Comparison of ENCODE assay signal across 8 cellular contexts in the genomic region with DNA sequence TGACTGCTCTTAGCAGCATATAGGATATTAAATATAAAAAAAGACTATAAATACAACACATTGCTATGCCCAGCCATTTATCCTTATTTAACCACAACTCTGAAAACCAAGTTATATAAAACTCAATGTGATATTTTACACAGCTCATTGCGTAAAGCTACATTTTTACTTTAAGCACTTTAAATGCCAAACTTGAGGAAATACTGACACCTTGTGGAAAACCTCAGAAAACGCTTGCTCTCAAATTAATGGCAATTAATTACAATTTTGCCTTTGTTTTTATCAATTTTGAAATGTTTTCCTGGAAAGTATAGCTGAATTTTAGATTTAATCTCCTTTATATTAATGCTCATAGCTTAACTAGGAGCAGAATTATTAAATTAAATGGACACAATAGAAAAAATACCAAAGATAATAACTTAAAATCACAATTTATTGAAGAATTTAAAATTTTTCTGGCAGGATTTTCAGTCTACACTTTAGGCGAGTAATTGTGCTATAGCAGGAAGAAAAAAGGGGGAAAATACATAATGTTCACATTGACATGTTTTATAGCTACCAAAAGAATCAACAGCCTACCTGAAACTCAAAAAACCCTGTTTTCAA. TPM values are rescaled to one million over a fixed set of nuclear protein-coding genes. Genes with fewer than 3 reads are reported as not detected.
DNase-seq lines count a peak whose midpoint lies in the region; ATAC-seq, FAIRE-seq and TF ChIP-seq lines count a peak whose summit lies in the region.
"Had no signal": no experiment of that assay in that cellular context is flagged by ENCODE, and none has a peak within 500 bp of the region (broad histone marks: within the 10 kb centered on the region; RNA-seq: fewer than 3 reads in every experiment).

No MANE protein-coding gene starts in this region.

- no peaks in the 10 kb centered on the region for H3K27me3 ChIP-seq in endothelial cell of umbilical vein (ENCODE audit: control insufficient read depth in 2 of 2, insufficient read depth in 2 of 2, low read length in 2 of 2)

- TF ChIP-seq CTCF in GM10248 (IDR thresholded peaks at IDR 0.05; ENCODE audit: control extremely low read depth, extremely low read depth, low read depth, missing control alignments) (peak; percentile 48), NB4 (IDR thresholded peaks at IDR 0.05; ENCODE audit: low read depth, low read length) (peak; percentile 37), endothelial cell of umbilical vein (IDR thresholded peaks at IDR 0.05; ENCODE audit: extremely low read depth in 1 of 2, insufficient read depth in 1 of 2, low read depth in 1 of 2, low read length in 2 of 2) (peak; percentile 31 to 41)

- DNase-seq in GM10248 (ENCODE audit: extremely low spot score): no peak
- peak; percentile 48 for DNase-seq in NB4 (ENCODE audit: low read depth)
- peak; percentile 28 for DNase-seq in endothelial cell of umbilical vein (ENCODE audit: low read depth, low spot score)
- peak; percentile 71 for DNase-seq in pons (ENCODE audit: low spot score)
- DNase-seq in activated CD8-positive, alpha-beta memory T cell treated with anti-CD3 and anti-CD28 coated beads, Interleukin-2, amount 50 U/mL, for 4 hours: no peak

- peak; percentile 65 for FAIRE-seq in endothelial cell of umbilical vein (lab: Jason Lieb, UNC)

- CTCF ChIA-PET in GM10248 (lab: Yijun Ruan, JAX): interaction anchor here (0.8 to 1.6 kb wide), 12 partner anchors 10 to 1927 kb away, joined by 3 to 10 read pairs (median 5); no protein-coding TSS in a partner anchor
- CTCF ChIA-PET in endothelial cell of umbilical vein (lab: Charles Lee): interaction anchor here (0.7 to 2.2 kb wide), 23 partner anchors 9 to 1960 kb away, joined by 3 to 41 read pairs (median 4); a partner anchor contains a TSS

- H3K36me3 ChIP-seq in endothelial cell of umbilical vein (ENCODE audit: control insufficient read depth in 2 of 2, extremely low read depth in 1 of 2, insufficient read depth in 2 of 2, low read length in 2 of 2): peaks cover 9 to 35% of the 10 kb centered on the region in 2 experiments

- H4K20me1 ChIP-seq in endothelial cell of umbilical vein (replicated peaks; ENCODE audit: control insufficient read depth, extremely low read depth, insufficient read depth, low read length): no peaks in the 10 kb centered on the region

- no peaks in the 10 kb centered on the region for H3K9me1 ChIP-seq in endothelial cell of umbilical vein (replicated peaks; ENCODE audit: control insufficient read depth, extremely low read depth, insufficient read depth, low read length)

- POLR2A ChIA-PET in GM10248 (lab: Yijun Ruan, JAX): no interaction called here
- POLR2A ChIA-PET in endothelial cell of umbilical vein (lab: Charles Lee): no interaction called here

- no peaks in the 10 kb centered on the region for H3K9me3 ChIP-seq in endothelial cell of umbilical vein (replicated peaks; ENCODE audit: control insufficient read depth, insufficient read depth, low read length)

- intact Hi-C loops in endothelial cell of umbilical vein (cut with micrococcal nuclease): loop anchor here (5.0 kb wide), 1 partner anchor 433 kb away; no protein-coding TSS in a partner anchor

- dilution Hi-C loops in endothelial cell of umbilical vein (cut with MboI; ENCODE audit: extremely low pct_ligation_motif_present, low sequenced_read_pairs): no loop called here

- no peak overlapping the region for H2AFZ ChIP-seq in endothelial cell of umbilical vein (ENCODE audit: low read depth, low read length)

- H3K4me3 ChIP-seq in NB4 (ENCODE audit: low read depth, low read length) (no peak overlapping the region), endothelial cell of umbilical vein (replicated peaks in 1 of 3; ENCODE audit: insufficient read depth in 1 of 3, low read depth in 1 of 3, low read length in 3 of 3) (no peak overlapping the region)

- no TSS peak for BruUV-seq in endothelial cell of umbilical vein (replicated peaks; lab: Mats Ljungman, UMichigan)

- no peak for TF ChIP-seq POLR2A in NB4 (IDR thresholded peaks at IDR 0.05; ENCODE audit: extremely low read depth, insufficient read length)
- no peak for TF ChIP-seq POLR2A in endothelial cell of umbilical vein (IDR thresholded peaks at IDR 0.05; ENCODE audit: low read depth, low read length)

- no peak overlapping the region for H3K4me2 ChIP-seq in endothelial cell of umbilical vein (ENCODE audit: insufficient read depth, low read length)

- H3K9ac ChIP-seq in endothelial cell of umbilical vein (replicated peaks; ENCODE audit: extremely low read depth, insufficient read depth, low read length): no peak overlapping the region

- no peaks in the 10 kb centered on the region for H3K4me1 ChIP-seq in endothelial cell of umbilical vein (ENCODE audit: control insufficient read depth, extremely low read depth, insufficient read depth, low read length)

- H3K79me2 ChIP-seq in endothelial cell of umbilical vein (ENCODE audit: control insufficient read depth, insufficient read depth, low read length): peaks cover 2% of the 10 kb centered on the region

- H3K27ac ChIP-seq in endothelial cell of umbilical vein (ENCODE audit: insufficient read depth, low read depth, low read length): no peak overlapping the region

- ATAC-seq in HG03565 (IDR thresholded peaks at IDR 0.05; ENCODE audit: unreplicated experiment): no peak
- no peak for ATAC-seq in HG03139 (IDR thresholded peaks at IDR 0.05; ENCODE audit: unreplicated experiment)

TF ChIP-seq in endothelial cell of umbilical vein, 7 proteins besides CTCF, POLR2A, EP300 and RAD21:
- TF ChIP-seq MYC (IDR thresholded peaks at IDR 0.05; ENCODE audit: low read depth, low read length) (no peak), JUN (IDR thresholded peaks at IDR 0.05; ENCODE audit: borderline replicate concordance, insufficient read depth, insufficient read length, low read depth) (no peak), GATA2 (IDR thresholded peaks at IDR 0.05; ENCODE audit: insufficient read depth, insufficient read length, low read depth, low read length) (no peak), FOS (IDR thresholded peaks at IDR 0.05; ENCODE audit: borderline replicate concordance, insufficient read depth, low read length) (no peak), EZH2 (IDR thresholded peaks at IDR 0.05; ENCODE audit: borderline replicate concordance, low read depth, low read length, severe bottlenecking) (no peak), POLR2AphosphoS5 (IDR thresholded peaks at IDR 0.05; ENCODE audit: insufficient read depth, low read depth, low read length) (no peak)
- TF ChIP-seq, protein P1, sequence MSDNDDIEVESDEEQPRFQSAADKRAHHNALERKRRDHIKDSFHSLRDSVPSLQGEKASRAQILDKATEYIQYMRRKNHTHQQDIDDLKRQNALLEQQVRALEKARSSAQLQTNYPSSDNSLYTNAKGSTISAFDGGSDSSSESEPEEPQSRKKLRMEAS (IDR thresholded peaks at IDR 0.05; ENCODE audit: insufficient read depth, insufficient read length): no peak

RNA-seq across cellular contexts. Expression of a gene that starts 25.2 kb away (rescaled TPM):
- total RNA-seq in endothelial cell of umbilical vein: 0.80 and 1.1 TPM in 2 replicates
- 0.80 and 0.99 TPM in 2 replicates for polyA plus RNA-seq in endothelial cell of umbilical vein
- 0.25 and 0.45 TPM in 2 replicates for polyA plus RNA-seq in endothelial cell of umbilical vein (2011; cell fraction: cytosol; rRNA removed)
- polyA plus RNA-seq in endothelial cell of umbilical vein (2011; cell fraction: nucleus; rRNA removed): 2.3 and 2.9 TPM in 2 replicates
- polyA plus RNA-seq in endothelial cell of umbilical vein (2012): not detected in 2 replicates
- 0.49 TPM in 1 of 2 replicates, not detected in the other for polyA minus RNA-seq in endothelial cell of umbilical vein
- polyA minus RNA-seq in endothelial cell of umbilical vein (2011; cell fraction: cytosol; rRNA and poly(A)+ RNA removed): not detected
- polyA minus RNA-seq in endothelial cell of umbilical vein (2011; cell fraction: nucleus; rRNA and poly(A)+ RNA removed): not detected in 2 replicates
- total RNA-seq: pulmonary artery endothelial cell had no signal

RNA-seq across cellular contexts. Expression of a gene that starts 51.9 kb away (rescaled TPM):
- 139 and 154 TPM in 2 replicates for total RNA-seq in endothelial cell of umbilical vein
- 11.5 and 16.9 TPM in 2 replicates for polyA plus RNA-seq in endothelial cell of umbilical vein
- polyA plus RNA-seq in endothelial cell of umbilical vein (2011; cell fraction: cytosol; rRNA removed): 18.6 and 19.2 TPM in 2 replicates
- polyA plus RNA-seq in endothelial cell of umbilical vein (2011; cell fraction: nucleus; rRNA removed): 73.0 and 84.7 TPM in 2 replicates
- 81.3 and 120 TPM in 2 replicates for polyA plus RNA-seq in endothelial cell of umbilical vein (2012)
- polyA minus RNA-seq in endothelial cell of umbilical vein: 76.0 and 87.2 TPM in 2 replicates
- polyA minus RNA-seq in endothelial cell of umbilical vein (2011; cell fraction: cytosol; rRNA and poly(A)+ RNA removed): 21.7 TPM
- 45.9 and 66.9 TPM in 2 replicates for polyA minus RNA-seq in endothelial cell of umbilical vein (2011; cell fraction: nucleus; rRNA and poly(A)+ RNA removed)

Comparison
In these comparisons a context has a peak if more than half of its experiments do, and no peak if none do; other contexts are left out.
1. DNase-seq: peak in NB4 (single experiment), endothelial cell of umbilical vein (single experiment) and pons (single experiment); none in GM10248 (single experiment) and activated CD8-positive, alpha-beta memory T cell treated with anti-CD3 and anti-CD28 coated beads, Interleukin-2, amount 50 U/mL, for 4 hours (single experiment).
2. Peak in every context shown above with its lines, with median percentiles within 50 percentile points of each other: CTCF ChIP-seq.